19 cellular contexts compared by ENCODE assay signal in the genomic region with DNA sequence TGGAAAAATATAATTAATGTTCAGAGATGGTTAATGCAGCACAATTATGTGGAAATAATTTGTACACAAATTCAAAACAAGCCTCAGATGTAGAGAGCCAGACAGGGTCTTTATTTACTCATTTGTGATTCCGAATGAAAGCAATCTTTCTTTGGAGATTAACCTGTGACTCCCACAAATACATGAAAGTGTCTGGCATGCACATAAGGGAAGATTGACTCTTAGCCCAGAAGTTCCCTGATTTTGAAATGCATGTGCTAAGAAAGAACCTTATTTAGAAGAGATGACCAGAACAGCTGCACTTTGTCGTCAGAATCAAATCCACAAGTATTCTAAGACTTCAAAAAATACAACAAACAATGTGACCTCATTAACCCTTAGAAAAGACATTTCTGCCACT. TPM values are rescaled to one million over a fixed set of nuclear protein-coding genes. Genes with fewer than 3 reads are reported as not detected.
DNase-seq lines count a peak whose midpoint lies in the region; ATAC-seq, FAIRE-seq and TF ChIP-seq lines count a peak whose summit lies in the region.
"Had no signal": no experiment of that assay in that cellular context is flagged by ENCODE, and none has a peak within 500 bp of the region (broad histone marks: within the 10 kb centered on the region; RNA-seq: fewer than 3 reads in every experiment).

No MANE protein-coding gene starts in this region.

- no peak for TF ChIP-seq POLR2A in spleen (IDR thresholded peaks at IDR 0.05)

- H3K36me3 ChIP-seq in spleen: no peaks in the 10 kb centered on the region

- H3K4me3 ChIP-seq in choroid plexus epithelial cell (ENCODE audit: low read depth, low read length) (no peak overlapping the region), spleen (no peak overlapping the region)
- H3K4me3 ChIP-seq: K562 had no signal

- peaks cover 0 to 3% (median 0%) of the 10 kb centered on the region in 6 donors for H3K4me1 ChIP-seq in spleen

- intact Hi-C loops in spleen (cut with DNase I; ENCODE audit: low total_unique reads): no loop called here

- DNase-seq in H4 (ENCODE audit: low spot score) (peak; percentile 42), choroid plexus epithelial cell (ENCODE audit: low read depth) (peak; percentile 97), spleen (no peak), NCI-H2081 (lab: John Stamatoyannopoulos, UW) (no peak), activated gamma-delta T cell (lab: John Stamatoyannopoulos, UW) (no peak)
- DNase-seq: activated naive CD4-positive, alpha-beta T cell treated with Interleukin-2 at 50 U/mL for 16 hours; CD4-positive, alpha-beta T cell; GOT3; NCI-H1417; NCI-H446; stimulated activated CD4-positive, alpha-beta T cell treated with anti-CD3 and anti-CD28 coated beads, Interleukin-1b, Interleukin-23, amount 100 ng/mL, for 48 hours had no signal

- no peak for TF ChIP-seq CTCF in choroid plexus epithelial cell (conservative IDR thresholded peaks at IDR 0.05; ENCODE audit: low read depth, low read length)
- TF ChIP-seq CTCF in spleen (IDR thresholded peaks at IDR 0.05 in 8 of 11, conservative IDR thresholded peaks at IDR 0.05 in 3 of 11): no peak

- no peaks in the 10 kb centered on the region for H3K27me3 ChIP-seq in spleen (replicated peaks in 1 of 7)

- 34 to 67% (median 65%) methylated on average over 2 of the region's 2 CpGs for WGBS in spleen, 5 donors

- peak; percentile 27 for FAIRE-seq in islet of Langerhans (lab: Jason Lieb, UNC)
- FAIRE-seq: GM19239, K562 had no signal

- peak overlapping the region in 6 of 8 donors; percentile 22 to 55 (median 32) for H3K27ac ChIP-seq in spleen
- H3K27ac ChIP-seq: VCaP had no signal

- no peaks in the 10 kb centered on the region for H3K9me3 ChIP-seq in spleen

- no peak for ATAC-seq in GM19035 (IDR thresholded peaks at IDR 0.05; ENCODE audit: unreplicated experiment)
- ATAC-seq: K562, SK-N-SH treated with all-trans-retinoic acid at 6 μM for 48 hours had no signal

RNA-seq across cellular contexts. Expression of a gene that starts 45.1 kb away (rescaled TPM):
- 0.18 and 0.35 TPM in 2 replicates for total RNA-seq in H4 (2014; rRNA removed; shearing (Covaris generic))
- 10 to 100 TPM in 5 of 7 donors, 1 to 10 TPM in 2; 5.3 to 28.8 (median 10.9) TPM for total RNA-seq in spleen
- 1 to 10 TPM; 4.5 to 5.1 (median 5.1) TPM for polyA plus RNA-seq in spleen

RNA-seq across cellular contexts. Expression of a gene that starts 48.5 kb away (rescaled TPM):
- not detected in 2 replicates for total RNA-seq in H4 (2014; rRNA removed; shearing (Covaris generic))
- under 1 TPM in 5 of 7 donors, not detected in 2; 0.10 to 0.33 (median 0.21) TPM for total RNA-seq in spleen
- under 1 TPM; 0.13 to 0.57 (median 0.27) TPM for polyA plus RNA-seq in spleen
- total RNA-seq: activated CD8-positive, alpha-beta memory T cell treated with anti-CD3 and anti-CD28 coated beads for 36 hours; CD4-positive, alpha-beta T cell; K562; lung microvascular endothelial cell had no signal
- polyA plus RNA-seq: K562 had no signal

Comparison
In these comparisons a context has a peak if more than half of its experiments do, and no peak if none do; other contexts are left out.
1. DNase-seq: peak in H4 (single experiment) and choroid plexus epithelial cell (single experiment); none in spleen (single experiment), NCI-H2081 (0 of 2) and activated gamma-delta T cell (single experiment).